8 cellular contexts compared by ENCODE assay signal in genomic region chr2:131094655-131095281, GRCh38. TPM values are rescaled to one million over a fixed set of nuclear protein-coding genes. Genes with fewer than 3 reads are reported as not detected.
DNase-seq lines count a peak whose midpoint lies in the region; ATAC-seq, FAIRE-seq and TF ChIP-seq lines count a peak whose summit lies in the region.

No MANE protein-coding gene starts in this region.

- peaks cover 4% of the 10 kb centered on the region for H3K4me1 Mint-ChIP-seq in T-helper 17 cell

- no peak overlapping the region for H3K9ac ChIP-seq in colonic mucosa (ENCODE audit: low read depth in 2 of 2, low read length in 2 of 2)

- H3K9me3 ChIP-seq in T-helper 17 cell (ENCODE audit: control insufficient read depth, low read length, poor library complexity, severe bottlenecking) (no peaks in the 10 kb centered on the region), esophagus squamous epithelium (no peaks in the 10 kb centered on the region), colonic mucosa (no peaks in the 10 kb centered on the region)

- peaks cover 2% of the 10 kb centered on the region for H3K36me3 Mint-ChIP-seq in T-helper 17 cell (ENCODE audit: low read depth)

- H3K27ac ChIP-seq in esophagus squamous epithelium (peak overlapping the region in 1 of 4 donors; percentile 99), colonic mucosa (no peak overlapping the region)

- H3K4me1 ChIP-seq in esophagus squamous epithelium, result peaks cover 3 to 38% (median 5%) of the 10 kb centered on the region in 3 donors
- no peaks in the 10 kb centered on the region for H3K4me1 ChIP-seq in colonic mucosa

- no peaks in the 10 kb centered on the region for H3K27me3 Mint-ChIP-seq in T-helper 17 cell

- DNase-seq in AG08396 (ENCODE audit: low spot score) (peak; percentile 12), Caki2 (ENCODE audit: low read depth) (peak; percentile 46), T-helper 17 cell (no peak), esophagus squamous epithelium (lab: John Stamatoyannopoulos, UW) (no peak), SK-N-DZ (ENCODE audit: low spot score) (no peak), colonic mucosa (no peak), medulla oblongata (ENCODE audit: extremely low spot score) (no peak)

- ATAC-seq in T-helper 17 cell, result no peak

- peak overlapping the region; percentile 21 for H3K4me3 Mint-ChIP-seq in T-helper 17 cell

- no peak overlapping the region for H3K27ac Mint-ChIP-seq in T-helper 17 cell

- H3K36me3 ChIP-seq in esophagus squamous epithelium, result peaks cover 0 to 12% (median 0%) of the 10 kb centered on the region in 3 donors
- H3K36me3 ChIP-seq in colonic mucosa, result no peaks in the 10 kb centered on the region

- peak; percentile 82 for FAIRE-seq in islet of Langerhans (lab: Jason Lieb, UNC)

- 42 to 49% methylated on average over 8 to 9 of the region's 9 CpGs for WGBS in esophagus squamous epithelium, 2 donors

- H3K27me3 ChIP-seq in esophagus squamous epithelium (no peaks in the 10 kb centered on the region), colonic mucosa (no peaks in the 10 kb centered on the region)

- intact Hi-C loops in esophagus squamous epithelium (cut with DNase I), result no loop called here
- intact Hi-C loops in colonic mucosa (cut with DNase I), result no loop called here

- in situ Hi-C loops in Caki2 (cut with HindIII; ENCODE audit: low pct_unique_long_range_greater_than_20kb, low sequenced_read_pairs), result no loop called here

- TF ChIP-seq CTCF in esophagus squamous epithelium (IDR thresholded peaks at IDR 0.05) (no peak), colonic mucosa (IDR thresholded peaks at IDR 0.05) (no peak)

- no peak for TF ChIP-seq POLR2A in esophagus squamous epithelium (IDR thresholded peaks at IDR 0.05)

- H3K4me3 ChIP-seq in esophagus squamous epithelium (peak overlapping the region in 1 of 4 donors; percentile 88), colonic mucosa (no peak overlapping the region)

RNA-seq across cellular contexts. Expression of gene FAM168B, which starts 1.5 kb away (rescaled TPM):
- 108 and 133 TPM in 2 replicates for total RNA-seq in Caki2 (2014; rRNA removed; shearing (Covaris generic); ENCODE audit: low replicate concordance)
- total RNA-seq in T-helper 17 cell (10 to 100 TPM; 56.1 to 71.2 TPM), esophagus squamous epithelium (10 to 100 TPM; 77.7 to 88.7 (median 79.8) TPM), colonic mucosa (10 to 100 TPM; 82.6 to 93.5 TPM)
- 120 and 144 TPM in 2 replicates for polyA plus RNA-seq in SK-N-DZ (2014; cell fraction: cytosol; rRNA removed)
- polyA plus RNA-seq in SK-N-DZ (2014; cell fraction: nucleus; rRNA removed), result 74.9 and 80.1 TPM in 2 replicates

RNA-seq across cellular contexts. Expression of gene PLEKHB2, which starts 10.4 kb away (rescaled TPM):
- total RNA-seq in Caki2 (2014; rRNA removed; shearing (Covaris generic); ENCODE audit: low replicate concordance), result 116 and 147 TPM in 2 replicates
- total RNA-seq in T-helper 17 cell (10 to 100 TPM; 68.1 to 72.6 TPM), esophagus squamous epithelium (10 to 100 TPM; 36.3 to 75.8 (median 47.4) TPM), colonic mucosa (100 to 1,000 TPM; 128 to 141 TPM)
- polyA plus RNA-seq in SK-N-DZ (2014; cell fraction: cytosol; rRNA removed), result 37.9 and 42.7 TPM in 2 replicates
- polyA plus RNA-seq in SK-N-DZ (2014; cell fraction: nucleus; rRNA removed), result 12.4 and 15.6 TPM in 2 replicates

Comparison
In these comparisons a context has a peak if more than half of its experiments do, and no peak if none do; other contexts are left out.
1. DNase-seq: peak in AG08396 (single experiment) and Caki2 (single experiment); none in T-helper 17 cell (0 of 3), esophagus squamous epithelium (single experiment), SK-N-DZ (single experiment), colonic mucosa (single experiment) and medulla oblongata (single experiment).